Comparison of ENCODE assay signal across 2 cellular contexts in genomic region chr12:93896427-93896826, GRCh38.
TF ChIP-seq lines count a peak whose summit lies in the region.

No MANE protein-coding gene starts in this region.

TF ChIP-seq in HepG2, 621 proteins besides CTCF, POLR2A, EP300 and RAD21 (continued from another document):
- TF ChIP-seq CEBPZ (IDR thresholded peaks at IDR 0.05; ENCODE audit: low read length) (no peak), RFX5 (IDR thresholded peaks at IDR 0.05; ENCODE audit: low read depth, low read length) (no peak), NFE2L2 (IDR thresholded peaks at IDR 0.05; ENCODE audit: low read length) (no peak), MEIS1 (CRISPR knock-in tag; IDR thresholded peaks at IDR 0.05; ENCODE audit: borderline replicate concordance) (no peak), KDM3A (CRISPR knock-in tag; IDR thresholded peaks at IDR 0.05; ENCODE audit: low read depth) (no peak), THRA (CRISPR knock-in tag; IDR thresholded peaks at IDR 0.05; ENCODE audit: borderline replicate concordance) (no peak), SRSF1 (optimal IDR thresholded peaks at IDR 0.05; ENCODE audit: low read depth, low read length) (no peak), ELF3 (CRISPR knock-in tag; IDR thresholded peaks at IDR 0.05) (no peak), ZNF670 (CRISPR knock-in tag; IDR thresholded peaks at IDR 0.05; ENCODE audit: borderline replicate concordance) (no peak), DZIP1 (CRISPR knock-in tag; IDR thresholded peaks at IDR 0.05) (no peak), FOXP4 (CRISPR knock-in tag; IDR thresholded peaks at IDR 0.05) (no peak), XRCC5 (optimal IDR thresholded peaks at IDR 0.05; ENCODE audit: low read length) (no peak), NR2F6 (IDR thresholded peaks at IDR 0.05) (no peak), NR2F6 (CRISPR knock-in tag; IDR thresholded peaks at IDR 0.05) (no peak), ZIK1 (CRISPR knock-in tag; IDR thresholded peaks at IDR 0.05; ENCODE audit: borderline replicate concordance, low read depth) (no peak)

TF ChIP-seq in WTC11, 78 proteins besides CTCF, POLR2A, EP300 and RAD21 (continued from another document):
- no peak for TF ChIP-seq AR (CRISPR knock-in tag; IDR thresholded peaks at IDR 0.05)
- no peak for TF ChIP-seq CREM (CRISPR knock-in tag; IDR thresholded peaks at IDR 0.05)
- TF ChIP-seq NR3C1 (CRISPR knock-in tag; conservative IDR thresholded peaks at IDR 0.05; ENCODE audit: low read depth) = no peak
